8 cellular contexts compared by ENCODE assay signal in the genomic region with DNA sequence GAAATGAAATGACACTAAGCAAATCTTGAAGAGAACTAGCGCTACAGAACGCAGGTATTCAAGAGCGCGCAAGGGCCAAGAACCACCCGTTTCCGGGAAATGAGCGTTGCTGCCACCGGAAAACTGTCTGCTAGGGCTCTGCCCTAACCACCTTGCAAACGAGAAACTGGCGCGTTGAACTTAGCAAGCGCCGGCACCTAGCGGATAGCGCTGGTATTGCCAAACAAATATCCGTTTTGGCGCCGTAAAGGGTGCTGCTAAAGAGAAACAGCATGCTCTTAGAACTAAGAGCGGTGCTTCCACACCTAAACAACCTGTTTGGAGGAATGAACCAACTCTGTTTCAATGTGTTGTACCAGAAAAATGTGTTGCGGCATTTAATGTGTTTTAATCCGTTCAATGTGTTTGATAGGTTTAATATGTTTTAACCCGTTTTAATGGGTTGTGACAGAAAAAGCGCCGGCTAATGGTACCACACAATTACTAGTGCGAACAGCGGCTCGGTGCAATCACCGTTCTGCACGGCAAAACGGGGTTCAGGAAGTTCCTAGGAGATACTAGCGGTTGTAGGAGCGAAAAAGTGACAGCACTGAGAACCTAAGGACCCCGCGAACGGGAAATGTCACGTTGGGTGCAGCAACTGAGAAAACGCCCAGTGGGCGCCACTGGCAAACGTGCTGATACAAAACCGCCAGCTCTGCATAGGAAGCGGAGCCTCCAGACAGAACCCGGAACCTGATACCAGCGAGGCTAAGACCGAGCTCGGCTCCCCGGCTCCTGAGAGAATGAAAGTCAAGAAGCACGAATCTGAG. TPM values are rescaled to one million over a fixed set of nuclear protein-coding genes. Genes with fewer than 3 reads are reported as not detected.
DNase-seq lines count a peak whose midpoint lies in the region; ATAC-seq and TF ChIP-seq lines count a peak whose summit lies in the region.

A gene with protein sequence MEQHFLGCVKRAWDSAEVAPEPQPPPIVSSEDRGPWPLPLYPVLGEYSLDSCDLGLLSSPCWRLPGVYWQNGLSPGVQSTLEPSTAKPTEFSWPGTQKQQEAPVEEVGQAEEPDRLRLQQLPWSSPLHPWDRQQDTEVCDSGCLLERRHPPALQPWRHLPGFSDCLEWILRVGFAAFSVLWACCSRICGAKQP (minus strand): TSS at position 33 of the 812 bp plus-strand sequence. CDS start 273 bp downstream, outside the sequence.

- peaks cover 47% of the 10 kb centered on the region for H3K4me1 Mint-ChIP-seq in CD14-positive monocyte
- peaks cover 41% of the 10 kb centered on the region for H3K4me1 Mint-ChIP-seq in activated CD4-positive, alpha-beta T cell treated with anti-CD3 and anti-CD28 coated beads, Interleukin-2, amount 10 ng/mL, durations not matched to agents 7 days and 5 days

- peak within 1 kb of the TSS; percentile 98 for H3K27ac ChIP-seq in lower lobe of right lung

- no peaks in the 10 kb centered on the region for H3K9me3 ChIP-seq in lower lobe of right lung

- H3K36me3 ChIP-seq in lower lobe of right lung: peaks cover 5% of the 10 kb centered on the region

- H3K4me3 Mint-ChIP-seq in CD14-positive monocyte: peak within 1 kb of the TSS; percentile 90 to 95
- peak within 1 kb of the TSS; percentile 94 for H3K4me3 Mint-ChIP-seq in activated CD4-positive, alpha-beta T cell treated with anti-CD3 and anti-CD28 coated beads, Interleukin-2, amount 10 ng/mL, durations not matched to agents 7 days and 5 days

- DNase-seq in CD14-positive monocyte (ENCODE audit: low spot score): peak; percentile 88
- peak; percentile 82 for DNase-seq in NCI-H69 (lab: John Stamatoyannopoulos, UW)
- peak; percentile 98 for DNase-seq in activated CD4-positive, alpha-beta T cell treated with anti-CD3 and anti-CD28 coated beads, Interleukin-2, amount 10 ng/mL, durations not matched to agents 7 days and 5 days
- peak; percentile 97 for DNase-seq in dermis blood vessel endothelial cell
- DNase-seq in lower lobe of right lung: peak; percentile 90
- DNase-seq in stimulated activated CD4-positive, alpha-beta T cell treated with anti-CD3 and anti-CD28 coated beads, TNF-alpha, amount 100 ng/mL, for 1 hour (ENCODE audit: low read depth in 3 of 3, low spot score in 1 of 3): peak; percentile 80 to 87 (median 85)

- H3K36me3 Mint-ChIP-seq in CD14-positive monocyte: peaks cover 6% of the 10 kb centered on the region in 2 donors
- peaks cover 45% of the 10 kb centered on the region for H3K36me3 Mint-ChIP-seq in activated CD4-positive, alpha-beta T cell treated with anti-CD3 and anti-CD28 coated beads, Interleukin-2, amount 10 ng/mL, durations not matched to agents 7 days and 5 days (ENCODE audit: low read depth)

- H3K27me3 Mint-ChIP-seq in CD14-positive monocyte (ENCODE audit: low read depth in 3 of 3): no peaks in the 10 kb centered on the region
- no peaks in the 10 kb centered on the region for H3K27me3 Mint-ChIP-seq in activated CD4-positive, alpha-beta T cell treated with anti-CD3 and anti-CD28 coated beads, Interleukin-2, amount 10 ng/mL, durations not matched to agents 7 days and 5 days

- ATAC-seq in GM19351 (IDR thresholded peaks at IDR 0.05; ENCODE audit: unreplicated experiment) (peak; percentile 38), HG03520 (IDR thresholded peaks at IDR 0.05; ENCODE audit: unreplicated experiment) (peak; percentile 45), lower lobe of right lung (peak; percentile 77 to 83)

- CTCF ChIA-PET in activated CD4-positive, alpha-beta T cell treated with anti-CD3 and anti-CD28 coated beads, Interleukin-2, amount 10 ng/mL, durations not matched to agents 7 days and 5 days (lab: Charles Lee): interaction anchor here (0.6 to 4.8 kb wide), 23 partner anchors 10 to 350 kb away, joined by 3 to 70 read pairs (median 5); a partner anchor contains a TSS

- TF ChIP-seq CTCF in CD14-positive monocyte (IDR thresholded peaks at IDR 0.05) (peak; percentile 87), lower lobe of right lung (IDR thresholded peaks at IDR 0.05) (peak; percentile 83)

- intact Hi-C loops in CD14-positive monocyte (cut with micrococcal nuclease): loop anchor here (1.0 to 5.0 kb wide), 7 partner anchors 20 to 1113 kb away; a partner anchor contains a TSS
- intact Hi-C loops in lower lobe of right lung (cut with DNase I): no loop called here

- H3K4me3 ChIP-seq in lower lobe of right lung: peak within 1 kb of the TSS; percentile 66

- H3K9me3 Mint-ChIP-seq in CD14-positive monocyte: peaks cover 0 to 15% (median 2%) of the 10 kb centered on the region in 7 donors
- H3K9me3 Mint-ChIP-seq in activated CD4-positive, alpha-beta T cell treated with anti-CD3 and anti-CD28 coated beads, Interleukin-2, amount 10 ng/mL, durations not matched to agents 7 days and 5 days: no peaks in the 10 kb centered on the region

- H3K27ac Mint-ChIP-seq in CD14-positive monocyte: peak within 1 kb of the TSS; percentile 97 to 100 (median 98)
- H3K27ac Mint-ChIP-seq in activated CD4-positive, alpha-beta T cell treated with anti-CD3 and anti-CD28 coated beads, Interleukin-2, amount 10 ng/mL, durations not matched to agents 7 days and 5 days: peak within 1 kb of the TSS; percentile 99

- POLR2A ChIA-PET in activated CD4-positive, alpha-beta T cell treated with anti-CD3 and anti-CD28 coated beads, Interleukin-2, amount 10 ng/mL, durations not matched to agents 7 days and 5 days (lab: Charles Lee): interaction anchor here (0.7 to 6.1 kb wide), 13 partner anchors 22 to 443 kb away, joined by 3 to 108 read pairs (median 11); a partner anchor contains a TSS

- H3K27me3 ChIP-seq in lower lobe of right lung (ENCODE audit: low read depth): peaks cover 22% of the 10 kb centered on the region

- peaks cover 14% of the 10 kb centered on the region for H3K4me1 ChIP-seq in lower lobe of right lung

RNA-seq across cellular contexts. Expression of the gene that starts here (rescaled TPM):
- polyA plus RNA-seq in CD14-positive monocyte: 1 to 10 TPM; 2.3 to 3.1 TPM
- 10 to 100 TPM; 29.5 to 32.0 TPM for total RNA-seq in activated CD4-positive, alpha-beta T cell treated with anti-CD3 and anti-CD28 coated beads, Interleukin-2, amount 10 ng/mL, durations not matched to agents 7 days and 5 days
- total RNA-seq in dermis blood vessel endothelial cell (7.7 and 7.8 TPM in 2 replicates), lower lobe of right lung (4.4 TPM)

Comparison
In these comparisons a context has a peak if more than half of its experiments do, and no peak if none do; other contexts are left out.
1. Peak in every context shown above with its lines: DNase-seq, ATAC-seq, H3K4me3 ChIP-seq and H3K27ac ChIP-seq.